In genomic region chr10:102505462-102506115, GRCh38 we compare ENCODE assay signal across 9 cellular contexts. TPM values are rescaled to one million over a fixed set of nuclear protein-coding genes. Genes with fewer than 3 reads are reported as not detected.
DNase-seq lines count a peak whose midpoint lies in the region; FAIRE-seq lines count a peak whose summit lies in the region.
"Had no signal": no experiment of that assay in that cellular context is flagged by ENCODE, and none has a peak within 500 bp of the region (broad histone marks: within the 10 kb centered on the region; RNA-seq: fewer than 3 reads in every experiment).

No MANE protein-coding gene starts in this region.

- H3K9me3 ChIP-seq in stomach smooth muscle (ENCODE audit: control insufficient read depth in 2 of 2, low read length in 2 of 2), result no peaks in the 10 kb centered on the region

- H3K36me3 ChIP-seq in stomach smooth muscle (ENCODE audit: control insufficient read depth in 2 of 2, insufficient read depth in 2 of 2, low read length in 2 of 2), result peaks cover 0 to 7% of the 10 kb centered on the region in 2 donors

- H3K4me1 ChIP-seq in stomach smooth muscle (ENCODE audit: control insufficient read depth, insufficient read depth, low read length), result peaks cover 30% of the 10 kb centered on the region

- peaks cover 3% of the 10 kb centered on the region for H3K36me3 Mint-ChIP-seq in activated CD4-positive, alpha-beta memory T cell treated with anti-CD3 and anti-CD28 coated beads for 36 hours

- CTCF ChIA-PET in activated CD4-positive, alpha-beta memory T cell treated with anti-CD3 and anti-CD28 coated beads for 36 hours (lab: Charles Lee), result interaction anchor here (0.8 to 4.1 kb wide), 4 partner anchors 27 to 276 kb away, joined by 3 to 139 read pairs (median 12); partner anchors contain the start of gene WBP1L

- H3K9me3 Mint-ChIP-seq in activated CD4-positive, alpha-beta memory T cell treated with anti-CD3 and anti-CD28 coated beads for 36 hours, result no peaks in the 10 kb centered on the region

- peak overlapping the region; percentile 95 for H3K4me3 Mint-ChIP-seq in activated CD4-positive, alpha-beta memory T cell treated with anti-CD3 and anti-CD28 coated beads for 36 hours

- H3K27me3 ChIP-seq in stomach smooth muscle (ENCODE audit: control insufficient read depth in 1 of 2, insufficient read depth in 2 of 2, low read length in 2 of 2), result no peaks in the 10 kb centered on the region

- peak overlapping the region; percentile 85 to 98 for H3K4me3 ChIP-seq in stomach smooth muscle (ENCODE audit: low read length in 2 of 2)

- intact Hi-C loops in activated CD4-positive, alpha-beta memory T cell treated with anti-CD3 and anti-CD28 coated beads for 36 hours (cut with micrococcal nuclease), result no loop called here

- peak; percentile 13 for FAIRE-seq in islet of Langerhans (lab: Jason Lieb, UNC)

- peak; percentile 19 for DNase-seq in NCI-H2196 (lab: John Stamatoyannopoulos, UW; ENCODE audit: unreplicated experiment)
- no peak for DNase-seq in NCI-H2196 treated with DMSO at 0.1 percent for 48 hours (lab: John Stamatoyannopoulos, UW; ENCODE audit: unreplicated experiment)
- no peak for DNase-seq in activated CD4-positive, alpha-beta memory T cell treated with anti-CD3 and anti-CD28 coated beads for 36 hours
- no peak for DNase-seq in SIG-M5 (lab: John Stamatoyannopoulos, UW)
- DNase-seq in germinal center (ENCODE audit: low spot score), result no peak
- DNase-seq in NCI-H146 (lab: John Stamatoyannopoulos, UW), result no peak

- peak overlapping the region in 1 of 2 donors; percentile 66 for H3K9ac ChIP-seq in stomach smooth muscle (ENCODE audit: low read length in 2 of 2)

- H3K27ac ChIP-seq in stomach smooth muscle (ENCODE audit: low read length), result no peak overlapping the region

- peaks cover 18% of the 10 kb centered on the region for H3K4me1 Mint-ChIP-seq in activated CD4-positive, alpha-beta memory T cell treated with anti-CD3 and anti-CD28 coated beads for 36 hours (ENCODE audit: low read depth)

- no peak overlapping the region for H3K27ac Mint-ChIP-seq in activated CD4-positive, alpha-beta memory T cell treated with anti-CD3 and anti-CD28 coated beads for 36 hours

- H3K27me3 Mint-ChIP-seq in activated CD4-positive, alpha-beta memory T cell treated with anti-CD3 and anti-CD28 coated beads for 36 hours, result no peaks in the 10 kb centered on the region

- POLR2A ChIA-PET in activated CD4-positive, alpha-beta memory T cell treated with anti-CD3 and anti-CD28 coated beads for 36 hours (lab: Charles Lee), result interaction anchor here (1.9 to 3.4 kb wide), 2 partner anchors 140 to 261 kb away, joined by 7 to 14 read pairs; partner anchors contain the start of genes GBF1 and TRIM8

RNA-seq across cellular contexts. Expression of gene SUFU, which starts 1.8 kb away (rescaled TPM):
- total RNA-seq in activated CD4-positive, alpha-beta memory T cell treated with anti-CD3 and anti-CD28 coated beads for 36 hours, result 1 to 10 TPM; 8.2 to 10.0 TPM

RNA-seq across cellular contexts. Expression of gene ACTR1A, which starts 3.1 kb away (rescaled TPM):
- 10 to 100 TPM; 56.9 to 62.2 TPM for total RNA-seq in activated CD4-positive, alpha-beta memory T cell treated with anti-CD3 and anti-CD28 coated beads for 36 hours

RNA-seq across cellular contexts. Expression of gene C10orf95, which starts 54.2 kb away (rescaled TPM):
- total RNA-seq in activated CD4-positive, alpha-beta memory T cell treated with anti-CD3 and anti-CD28 coated beads for 36 hours, result under 1 TPM; 0.19 to 0.48 TPM
- total RNA-seq: A172 had no signal
